23 cellular contexts compared by ENCODE assay signal in genomic region chr12:111251099-111251498, GRCh38.
"Had no signal": no experiment of that assay in that cellular context is flagged by ENCODE, and none has a peak within 500 bp of the region (broad histone marks: within the 10 kb centered on the region; RNA-seq: fewer than 3 reads in every experiment).

No MANE protein-coding gene starts in this region.

- H3K27ac Mint-ChIP-seq: mesothelial cell of epicardium had no signal

- H3K36me3 ChIP-seq: esophagus squamous epithelium, gastrocnemius medialis, heart right ventricle, left lung, lower lobe of right lung had no signal

- DNase-seq: dermis blood vessel endothelial cell; dorsolateral prefrontal cortex; effector CD4-positive, alpha-beta T cell; effector memory CD4-positive, alpha-beta T cell; erythroblast; esophagus squamous epithelium; foreskin fibroblast; foreskin melanocyte; gastrocnemius medialis; glutamatergic neuron; head of caudate nucleus; heart right ventricle; hippocampal formation; left cardiac atrium; left lung; left ventricle myocardium superior; lower lobe of right lung; mesenchymal stem cell; mucosa of descending colon had no signal

- H3K4me1 ChIP-seq: esophagus squamous epithelium, gastrocnemius medialis, left lung, lower lobe of right lung had no signal

- H3K27ac ChIP-seq: coronary artery, epithelial cell of prostate, esophagus squamous epithelium, gastrocnemius medialis, heart right ventricle, left lung, lower lobe of right lung had no signal

- H3K9me3 ChIP-seq: gastrocnemius medialis, left lung, lower lobe of right lung, mucosa of descending colon had no signal

- H3K4me3 ChIP-seq: coronary artery, dorsolateral prefrontal cortex, esophagus squamous epithelium, gastrocnemius medialis, heart right ventricle, left lung, lower lobe of right lung, mucosa of descending colon had no signal

- H3K4me3 Mint-ChIP-seq: mesothelial cell of epicardium had no signal

- ATAC-seq: esophagus mucosa, gastrocnemius medialis, heart right ventricle, left cardiac atrium, left lung, left ventricle myocardium superior, lower lobe of right lung, mucosa of descending colon had no signal
